ENCODE assay signal across 22 cellular contexts in the genomic region with DNA sequence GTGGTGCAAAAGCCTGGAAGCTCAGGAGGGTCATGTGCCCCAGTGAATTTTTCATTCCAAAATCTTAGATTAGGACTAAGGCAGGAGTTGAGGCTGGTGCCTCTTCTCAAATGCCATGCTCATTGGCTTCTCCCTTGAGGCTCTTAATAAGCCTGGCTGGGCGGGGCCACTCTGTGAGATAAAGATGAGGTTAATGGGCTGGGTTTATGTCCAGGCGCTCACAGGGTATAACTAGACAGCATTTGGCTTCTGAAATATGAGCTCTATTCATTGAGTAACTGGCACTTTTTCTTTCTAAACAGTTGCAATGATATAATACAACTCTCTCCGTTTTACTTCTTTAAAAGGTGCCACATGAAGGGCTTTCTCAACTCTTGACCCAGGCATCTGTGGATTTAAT.
DNase-seq lines count a peak whose midpoint lies in the region; ATAC-seq, FAIRE-seq and TF ChIP-seq lines count a peak whose summit lies in the region.
"Had no signal": no experiment of that assay in that cellular context is flagged by ENCODE, and none has a peak within 500 bp of the region (broad histone marks: within the 10 kb centered on the region; RNA-seq: fewer than 3 reads in every experiment).

No MANE protein-coding gene starts in this region.

- no peaks in the 10 kb centered on the region for H3K79me2 ChIP-seq in K562 (ENCODE audit: control insufficient read depth, insufficient read depth, low read length)
- H3K79me2 ChIP-seq: hepatocyte had no signal

- no TSS peak for BruUV-seq in K562 (replicated peaks; lab: Mats Ljungman, UMichigan)

- H3K27ac Mint-ChIP-seq in IgD-negative memory B cell, result peak overlapping the region in 2 of 3 donors; percentile 20 to 57
- H3K27ac Mint-ChIP-seq: activated CD4-positive, alpha-beta memory T cell treated with anti-CD3 and anti-CD28 coated beads, Interleukin-2, amount 10 ng/mL, durations not matched to agents 7 days and 5 days; activated T-cell treated with anti-CD3 and anti-CD28 coated beads, Interleukin-2, amount 50 U/mL, for 24 hours had no signal

- CTCF ChIA-PET in K562 (lab: Yijun Ruan, JAX; ENCODE audit: low intra/inter-chr PET ratio), result no interaction called here

- TF ChIP-seq EP300 in K562 (IDR thresholded peaks at IDR 0.05; ENCODE audit: low read length), result no peak

- no peaks in the 10 kb centered on the region for H3K9me3 Mint-ChIP-seq in IgD-negative memory B cell
- H3K9me3 Mint-ChIP-seq: activated CD4-positive, alpha-beta memory T cell treated with anti-CD3 and anti-CD28 coated beads, Interleukin-2, amount 10 ng/mL, durations not matched to agents 7 days and 5 days; activated naive CD4-positive, alpha-beta T cell treated with anti-CD3 and anti-CD28 coated beads, Interleukin-2, amount 50 U/mL, for 72 hours; activated T-cell treated with anti-CD3 and anti-CD28 coated beads, Interleukin-2, amount 50 U/mL, for 24 hours; naive thymus-derived CD8-positive, alpha-beta T cell had no signal

- TF ChIP-seq RAD21 in K562 (CRISPR knock-in tag; conservative IDR thresholded peaks at IDR 0.05 in 1 of 2, IDR thresholded peaks at IDR 0.05 in 1 of 2), result no peak

- DNase-seq in NCI-H446 (lab: John Stamatoyannopoulos, UW), result peak; percentile 33 to 86
- DNase-seq in K562 (ENCODE audit: extremely low read depth in 1 of 4, low spot score in 3 of 4), result peak in 1 of 4 experiments; percentile 13
- no peak for DNase-seq in NCI-H1417 treated with DMSO at 0.1 percent for 48 hours (lab: John Stamatoyannopoulos, UW)
- no peak for DNase-seq in Right ventricle myocardium superior
- no peak for DNase-seq in left ventricle myocardium inferior
- no peak for DNase-seq in medulla oblongata (ENCODE audit: extremely low spot score)
- DNase-seq: activated CD4-positive, alpha-beta memory T cell treated with anti-CD3 and anti-CD28 coated beads, Interleukin-2, amount 10 ng/mL, durations not matched to agents 7 days and 5 days; activated T-cell treated with anti-CD3 and anti-CD28 coated beads, Interleukin-2, amount 50 U/mL, for 24 hours; brain microvascular endothelial cell; Caco-2; colonic mucosa; GDM1; islet precursor cell; mesenchymal stem cell; naive thymus-derived CD8-positive, alpha-beta T cell; NCI-H1694 treated with DMSO at 0.1 percent for 48 hours; stomach had no signal

- H3K36me3 Mint-ChIP-seq in IgD-negative memory B cell, result no peaks in the 10 kb centered on the region
- H3K36me3 Mint-ChIP-seq: activated naive CD4-positive, alpha-beta T cell treated with anti-CD3 and anti-CD28 coated beads, Interleukin-2, amount 50 U/mL, for 72 hours; naive thymus-derived CD8-positive, alpha-beta T cell had no signal

- peaks cover 1% of the 10 kb centered on the region for H3K27me3 Mint-ChIP-seq in IgD-negative memory B cell
- H3K27me3 Mint-ChIP-seq: activated T-cell treated with anti-CD3 and anti-CD28 coated beads, Interleukin-2, amount 50 U/mL, for 24 hours; naive thymus-derived CD8-positive, alpha-beta T cell had no signal

- no peak for FAIRE-seq in K562 (lab: Jason Lieb, UNC)

- in situ Hi-C loops in K562 (cut with MboI), result no loop called here

- no peaks in the 10 kb centered on the region for H3K9me1 ChIP-seq in K562 (ENCODE audit: control insufficient read depth, insufficient read depth, low read length)

- intact Hi-C loops in K562 (cut with micrococcal nuclease) (no loop called here), Right ventricle myocardium superior (cut with DNase I) (no loop called here), left ventricle myocardium inferior (cut with micrococcal nuclease) (no loop called here)

- peaks cover 30 to 47% (median 30%) of the 10 kb centered on the region in 3 donors for H3K4me1 Mint-ChIP-seq in IgD-negative memory B cell

- H3K4me3 Mint-ChIP-seq in IgD-negative memory B cell, result no peak overlapping the region
- H3K4me3 Mint-ChIP-seq: activated CD4-positive, alpha-beta memory T cell treated with anti-CD3 and anti-CD28 coated beads, Interleukin-2, amount 10 ng/mL, durations not matched to agents 7 days and 5 days; activated T-cell treated with anti-CD3 and anti-CD28 coated beads, Interleukin-2, amount 50 U/mL, for 24 hours; naive thymus-derived CD8-positive, alpha-beta T cell had no signal

- H3K27ac ChIP-seq in BLaER1 treated with 17β-estradiol and CSF1 and Interleukin-3, amounts not matched to agents 10 nM and 100 nM, result no peak overlapping the region
- no peak overlapping the region for H3K27ac ChIP-seq in K562 (ENCODE audit: extremely low read depth, low read depth, low read length)
- H3K27ac ChIP-seq in left ventricle myocardium inferior (replicated peaks), result no peak overlapping the region
- H3K27ac ChIP-seq: brain microvascular endothelial cell, colonic mucosa, KMS-11, stomach had no signal

- no peak overlapping the region for H3K9ac ChIP-seq in BLaER1 treated with 17β-estradiol and CSF1 and Interleukin-3, amounts not matched to agents 10 nM and 100 nM
- no peak overlapping the region for H3K9ac ChIP-seq in K562 (ENCODE audit: insufficient read depth in 1 of 2, low read depth in 2 of 2, low read length in 2 of 2)
- H3K9ac ChIP-seq: KMS-11 had no signal

- H3K9me3 ChIP-seq in BLaER1 treated with 17β-estradiol and CSF1 and Interleukin-3, amounts not matched to agents 10 nM and 100 nM (replicated peaks in 1 of 11), result 0 out of 22 replicates have a peak, but pooled peaks cover 0 to 8% (median 0%) of the 10 kb centered on the region in 11 experiments
- H3K9me3 ChIP-seq in K562 (replicated peaks; ENCODE audit: control insufficient read depth, insufficient read depth, low read depth, low read length), result no peaks in the 10 kb centered on the region
- no peaks in the 10 kb centered on the region for H3K9me3 ChIP-seq in left ventricle myocardium inferior (replicated peaks)
- H3K9me3 ChIP-seq: Caco-2, colonic mucosa, stomach had no signal

- H3K4me1 ChIP-seq in BLaER1 treated with 17β-estradiol and CSF1 and Interleukin-3, amounts not matched to agents 10 nM and 100 nM, result peaks cover 32 to 76% (median 52%) of the 10 kb centered on the region in 10 experiments
- H3K4me1 ChIP-seq in K562 (replicated peaks in 1 of 2; ENCODE audit: control insufficient read depth in 2 of 2, insufficient read depth in 2 of 2, low read length in 2 of 2) (no peaks in the 10 kb centered on the region), left ventricle myocardium inferior (peaks cover 20% of the 10 kb centered on the region)
- H3K4me1 ChIP-seq: Caco-2, colonic mucosa had no signal

- H2AFZ ChIP-seq in K562 (ENCODE audit: low read depth, low read length), result no peak overlapping the region

- H3K27me3 ChIP-seq in BLaER1 treated with 17β-estradiol and CSF1 and Interleukin-3, amounts not matched to agents 10 nM and 100 nM, result no peaks in the 10 kb centered on the region
- H3K27me3 ChIP-seq in K562 (ENCODE audit: control insufficient read depth in 2 of 2, insufficient read depth in 2 of 2, low read length in 2 of 2) (peaks cover 58 to 75% of the 10 kb centered on the region in 2 experiments), left ventricle myocardium inferior (ENCODE audit: low read depth) (no peaks in the 10 kb centered on the region)
- H3K27me3 ChIP-seq: brain microvascular endothelial cell, colonic mucosa, hepatocyte, stomach had no signal

- H3K36me3 ChIP-seq in BLaER1 treated with 17β-estradiol and CSF1 and Interleukin-3, amounts not matched to agents 10 nM and 100 nM, result no peaks in the 10 kb centered on the region
- H3K36me3 ChIP-seq in K562 (ENCODE audit: control insufficient read depth, insufficient read depth, low read length) (no peaks in the 10 kb centered on the region), left ventricle myocardium inferior (no peaks in the 10 kb centered on the region)
- H3K36me3 ChIP-seq: brain microvascular endothelial cell, colonic mucosa, stomach had no signal

- no peak for TF ChIP-seq POLR2A in K562 (conservative IDR thresholded peaks at IDR 0.05)

- TF ChIP-seq CTCF in K562 (IDR thresholded peaks at IDR 0.05 in 2 of 3, conservative IDR thresholded peaks at IDR 0.05 in 1 of 3; ENCODE audit: insufficient read depth in 2 of 3, low read depth in 1 of 3, low read length in 3 of 3) (no peak), left ventricle myocardium inferior (IDR thresholded peaks at IDR 0.05; ENCODE audit: borderline replicate concordance) (no peak)

- peak overlapping the region in 6 of 11 experiments; percentile 3 to 90 (median 85); a peak in 8 of 22 replicates for H3K4me2 ChIP-seq in BLaER1 treated with 17β-estradiol and CSF1 and Interleukin-3, amounts not matched to agents 10 nM and 100 nM
- H3K4me2 ChIP-seq in K562 (ENCODE audit: insufficient read depth, low read length), result no peak overlapping the region
- H3K4me2 ChIP-seq: hepatocyte, KMS-11 had no signal

- no peaks in the 10 kb centered on the region for H4K20me1 ChIP-seq in BLaER1 treated with 17β-estradiol and CSF1 and Interleukin-3, amounts not matched to agents 10 nM and 100 nM
- no peaks in the 10 kb centered on the region for H4K20me1 ChIP-seq in K562 (replicated peaks; ENCODE audit: control insufficient read depth, insufficient read depth, low read length)

- no peak overlapping the region for H3K4me3 ChIP-seq in BLaER1 treated with 17β-estradiol and CSF1 and Interleukin-3, amounts not matched to agents 10 nM and 100 nM
- no peak overlapping the region for H3K4me3 ChIP-seq in K562
- H3K4me3 ChIP-seq in left ventricle myocardium inferior, result no peak overlapping the region
- H3K4me3 ChIP-seq: colonic mucosa, hepatocyte, stomach had no signal

- 0 out of 3 replicates have a peak, but pooled peaks have one; percentile 37 for ATAC-seq in K562
- ATAC-seq in Right ventricle myocardium superior (ENCODE audit: poor library complexity), result no peak
- ATAC-seq: activated naive CD4-positive, alpha-beta T cell treated with anti-CD3 and anti-CD28 coated beads, Interleukin-2, amount 50 U/mL, for 72 hours; naive thymus-derived CD8-positive, alpha-beta T cell had no signal

- 4% methylated on average over 3 of the region's 3 CpGs for WGBS in K562 (ENCODE audit: insufficient coverage, low coverage, missing lambda C conversion rate)

- POLR2A ChIA-PET in K562 (lab: Yijun Ruan, JAX), result interaction anchor here (0.6 to 1.2 kb wide), 2 partner anchors 11 to 306 kb away, joined by 4 read pairs; no protein-coding TSS in a partner anchor

TF ChIP-seq in K562, 482 proteins besides CTCF, POLR2A, EP300 and RAD21:
- TF ChIP-seq HDAC6 (IDR thresholded peaks at IDR 0.05; ENCODE audit: low read depth, low read length), result no peak
- no peak for TF ChIP-seq HDAC3 (IDR thresholded peaks at IDR 0.05; ENCODE audit: borderline replicate concordance, partially characterized antibody)
- TF ChIP-seq ZNF583 (CRISPR knock-in tag; IDR thresholded peaks at IDR 0.05), result no peak
- no peak for TF ChIP-seq MEF2A (IDR thresholded peaks at IDR 0.05; ENCODE audit: control insufficient read depth, low read depth, low read length)
- TF ChIP-seq SRF (CRISPR knock-in tag; IDR thresholded peaks at IDR 0.05), result no peak
- TF ChIP-seq SLC30A9 (CRISPR knock-in tag; IDR thresholded peaks at IDR 0.05), result no peak
- TF ChIP-seq NFE2 (IDR thresholded peaks at IDR 0.05; ENCODE audit: low read depth), result no peak
- no peak for TF ChIP-seq BCL6 (CRISPR knock-in tag; IDR thresholded peaks at IDR 0.05)

Comparison
In these comparisons a context has a peak if more than half of its experiments do, and no peak if none do; other contexts are left out.
1. DNase-seq: peak in NCI-H446 (2 of 2); none in NCI-H1417 treated with DMSO at 0.1 percent for 48 hours (single experiment), Right ventricle myocardium superior (single experiment), left ventricle myocardium inferior (single experiment) and medulla oblongata (single experiment).